9 cellular contexts compared by ENCODE assay signal in the genomic region with DNA sequence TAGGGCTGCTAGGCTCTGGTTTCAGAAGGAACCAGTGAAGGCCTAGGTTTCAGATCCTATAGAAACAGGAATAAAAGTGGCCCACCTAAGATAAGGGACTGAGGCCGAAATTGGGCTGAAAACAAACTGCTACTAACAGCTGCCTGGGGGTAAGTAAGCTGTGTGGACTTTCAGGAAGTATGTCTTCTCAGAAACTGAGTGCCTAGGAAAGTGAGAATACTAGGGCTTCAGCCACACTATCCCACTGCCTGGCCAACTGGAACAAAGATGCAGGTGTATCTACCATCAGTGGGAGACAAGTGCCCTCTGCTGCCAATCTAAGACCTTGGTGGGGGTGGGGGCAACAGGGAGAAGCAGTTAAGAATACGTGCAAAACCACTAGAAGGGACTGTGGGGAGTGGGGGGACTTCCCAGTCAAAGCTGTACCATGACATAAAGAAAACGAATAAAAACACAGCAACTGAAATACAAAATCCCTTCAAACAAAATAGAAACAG.
DNase-seq lines count a peak whose midpoint lies in the region; ATAC-seq, FAIRE-seq and TF ChIP-seq lines count a peak whose summit lies in the region.
"Had no signal": no experiment of that assay in that cellular context is flagged by ENCODE, and none has a peak within 500 bp of the region (broad histone marks: within the 10 kb centered on the region; RNA-seq: fewer than 3 reads in every experiment).

No MANE protein-coding gene starts in this region.

- peak; percentile 66 to 70 for ATAC-seq in CD4-positive, CD25-positive, alpha-beta regulatory T cell (ENCODE audit: low read depth in 2 of 2)
- ATAC-seq in HG03558 (IDR thresholded peaks at IDR 0.05; ENCODE audit: extremely low read depth, unreplicated experiment): peak; percentile 54

- peak overlapping the region in 3 of 4 donors; percentile 1 to 41 (median 36) for H3K4me3 Mint-ChIP-seq in CD4-positive, CD25-positive, alpha-beta regulatory T cell

- TF ChIP-seq CTCF in GM20000 (IDR thresholded peaks at IDR 0.05; ENCODE audit: extremely low read depth, missing control alignments): no peak

- DNase-seq in CD4-positive, CD25-positive, alpha-beta regulatory T cell: peak; percentile 23 to 58 (median 31)
- DNase-seq in GM20000 (ENCODE audit: low spot score): peak; percentile 47
- peak; percentile 9 for DNase-seq in activated T-cell treated with anti-CD3 and anti-CD28 coated beads for 1 hour (ENCODE audit: low read depth)
- peak; percentile 58 to 67 for DNase-seq in stimulated activated CD4-positive, alpha-beta T cell treated with anti-CD3 and anti-CD28 coated beads, Interleukin-2, amount 100 ng/mL, for 24 hours
- no peak for DNase-seq in frontal cortex (ENCODE audit: low spot score in 2 of 2)
- DNase-seq in cortex of kidney (lab: John Stamatoyannopoulos, UW): no peak
- no peak for DNase-seq in SIG-M5 treated with dmso at 0.1 percent for 504 hours (lab: John Stamatoyannopoulos, UW; ENCODE audit: unreplicated experiment)
- DNase-seq: psoas muscle had no signal

- H3K27me3 ChIP-seq in CD4-positive, CD25-positive, alpha-beta regulatory T cell (ENCODE audit: control insufficient read depth, insufficient read depth, low read length): no peaks in the 10 kb centered on the region

- H3K4me1 ChIP-seq in CD4-positive, CD25-positive, alpha-beta regulatory T cell (ENCODE audit: control insufficient read depth, insufficient read depth, low read length, poor library complexity, severe bottlenecking): peaks cover 13% of the 10 kb centered on the region

- H3K9me3 ChIP-seq in CD4-positive, CD25-positive, alpha-beta regulatory T cell (ENCODE audit: control insufficient read depth in 2 of 2, low read length in 2 of 2): no peaks in the 10 kb centered on the region
- H3K9me3 ChIP-seq: psoas muscle had no signal

- H3K27me3 Mint-ChIP-seq in CD4-positive, CD25-positive, alpha-beta regulatory T cell: no peaks in the 10 kb centered on the region

- H3K4me3 ChIP-seq in CD4-positive, CD25-positive, alpha-beta regulatory T cell (ENCODE audit: low read depth, low read length): no peak overlapping the region
- H3K4me3 ChIP-seq: psoas muscle had no signal

- no peaks in the 10 kb centered on the region for H3K9me3 Mint-ChIP-seq in CD4-positive, CD25-positive, alpha-beta regulatory T cell

- H3K36me3 ChIP-seq in CD4-positive, CD25-positive, alpha-beta regulatory T cell (ENCODE audit: control insufficient read depth, insufficient read depth, low read length): no peaks in the 10 kb centered on the region

- H3K27ac ChIP-seq in CD4-positive, CD25-positive, alpha-beta regulatory T cell (ENCODE audit: insufficient read depth, low read length, poor library complexity, severe bottlenecking): no peak overlapping the region
- H3K27ac ChIP-seq: psoas muscle had no signal

- no peaks in the 10 kb centered on the region for H3K36me3 Mint-ChIP-seq in CD4-positive, CD25-positive, alpha-beta regulatory T cell

- no peak for FAIRE-seq in frontal cortex (lab: Jason Lieb, UNC)

- H3K4me1 Mint-ChIP-seq in CD4-positive, CD25-positive, alpha-beta regulatory T cell: peaks cover 20 to 73% (median 54%) of the 10 kb centered on the region in 4 donors

- peak overlapping the region; percentile 39 to 84 (median 72) for H3K27ac Mint-ChIP-seq in CD4-positive, CD25-positive, alpha-beta regulatory T cell

Comparison
In these comparisons a context has a peak if more than half of its experiments do, and no peak if none do; other contexts are left out.
1. DNase-seq: peak in CD4-positive, CD25-positive, alpha-beta regulatory T cell (3 of 3), GM20000 (single experiment), activated T-cell treated with anti-CD3 and anti-CD28 coated beads for 1 hour (single experiment) and stimulated activated CD4-positive, alpha-beta T cell treated with anti-CD3 and anti-CD28 coated beads, Interleukin-2, amount 100 ng/mL, for 24 hours (2 of 2); none in frontal cortex (0 of 2), cortex of kidney (single experiment) and SIG-M5 treated with dmso at 0.1 percent for 504 hours (single experiment).